In the genomic region with DNA sequence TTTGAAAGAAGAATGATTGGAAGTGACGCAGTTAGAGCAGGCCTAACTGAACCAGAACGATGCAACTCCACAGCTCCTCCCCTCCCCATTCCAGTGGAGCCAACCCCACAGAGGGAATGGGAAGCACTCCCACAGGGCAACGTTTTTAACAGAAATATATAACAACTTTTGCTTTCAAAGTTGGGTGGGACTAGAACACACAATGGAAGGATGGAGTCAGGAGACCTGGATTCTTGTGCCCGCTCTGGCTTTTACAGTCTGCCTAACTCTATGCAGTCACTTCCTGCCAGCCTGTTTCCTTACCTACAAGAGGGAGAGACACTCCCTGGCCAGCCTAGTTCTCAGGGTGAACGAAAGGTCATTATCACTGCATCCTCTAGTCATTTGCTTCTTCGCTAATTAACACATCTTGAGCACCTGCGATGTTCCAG, we compare ENCODE assay signal across 11 cellular contexts.
DNase-seq lines count a peak whose midpoint lies in the region; ATAC-seq and TF ChIP-seq lines count a peak whose summit lies in the region.
"Had no signal": no experiment of that assay in that cellular context is flagged by ENCODE, and none has a peak within 500 bp of the region (broad histone marks: within the 10 kb centered on the region; RNA-seq: fewer than 3 reads in every experiment).

No MANE protein-coding gene starts in this region.

- H3K36me3 ChIP-seq in Caco-2 (ENCODE audit: control insufficient read depth, insufficient read depth, low read length), result peaks cover 3% of the 10 kb centered on the region
- peaks cover 4% of the 10 kb centered on the region for H3K36me3 ChIP-seq in adipocyte (ENCODE audit: control insufficient read depth, insufficient read depth, low read length, severe bottlenecking)
- H3K36me3 ChIP-seq in right atrium auricular region, result no peaks in the 10 kb centered on the region
- no peaks in the 10 kb centered on the region for H3K36me3 ChIP-seq in gastrocnemius medialis

- peak overlapping the region; percentile 16 for H3K9ac ChIP-seq in adipocyte (ENCODE audit: low read length)

- H3K27ac ChIP-seq in right atrium auricular region, result peak overlapping the region; percentile 74 to 77
- H3K27ac ChIP-seq in gastrocnemius medialis, result peak overlapping the region; percentile 4 to 95 (median 76)

- no peaks in the 10 kb centered on the region for H3K9me3 Mint-ChIP-seq in Caco-2 (ENCODE audit: unreplicated experiment)
- H3K9me3 Mint-ChIP-seq: naive thymus-derived CD8-positive, alpha-beta T cell had no signal

- H3K4me3 ChIP-seq in Caco-2 (ENCODE audit: low read depth, low read length) (no peak overlapping the region), adipocyte (ENCODE audit: low read length) (no peak overlapping the region), right atrium auricular region (no peak overlapping the region), gastrocnemius medialis (no peak overlapping the region)

- H3K4me3 Mint-ChIP-seq in Caco-2 (ENCODE audit: unreplicated experiment), result no peak overlapping the region
- H3K4me3 Mint-ChIP-seq: naive thymus-derived CD8-positive, alpha-beta T cell had no signal

- POLR2A ChIA-PET in Caco-2 (lab: Charles Lee), result no interaction called here

- intact Hi-C loops in Caco-2 (cut with micrococcal nuclease; ENCODE audit: unreplicated experiment) (no loop called here), gastrocnemius medialis (cut with DNase I; ENCODE audit: low total_unique reads) (no loop called here)

- no peaks in the 10 kb centered on the region for H3K27me3 ChIP-seq in Caco-2 (replicated peaks; ENCODE audit: control insufficient read depth, insufficient read depth, low read length)
- no peaks in the 10 kb centered on the region for H3K27me3 ChIP-seq in adipocyte (replicated peaks; ENCODE audit: control insufficient read depth, insufficient read depth, low read length)
- H3K27me3 ChIP-seq in right atrium auricular region, result no peaks in the 10 kb centered on the region
- no peaks in the 10 kb centered on the region for H3K27me3 ChIP-seq in gastrocnemius medialis

- peaks cover 44% of the 10 kb centered on the region for H3K4me1 Mint-ChIP-seq in Caco-2 (ENCODE audit: low read depth, unreplicated experiment)

- no peak for ATAC-seq in gastrocnemius medialis
- ATAC-seq: naive thymus-derived CD8-positive, alpha-beta T cell had no signal

- CTCF ChIA-PET in Caco-2 (lab: Charles Lee), result no interaction called here

- no peak for DNase-seq in Caco-2
- DNase-seq in adipocyte (ENCODE audit: low read depth), result peak; percentile 36
- no peak for DNase-seq in right atrium auricular region (ENCODE audit: low spot score)
- no peak for DNase-seq in gastrocnemius medialis
- DNase-seq in UCSD-AML1 (lab: John Stamatoyannopoulos, UW; ENCODE audit: unreplicated experiment), result no peak
- no peak for DNase-seq in NAMALWA (ENCODE audit: low spot score)
- no peak for DNase-seq in globus pallidus (ENCODE audit: low spot score)
- DNase-seq in NCI-H1048 (lab: John Stamatoyannopoulos, UW), result no peak
- DNase-seq: activated T-cell treated with anti-CD3 and anti-CD28 coated beads for 4 hours; effector memory CD4-positive, alpha-beta T cell; naive thymus-derived CD8-positive, alpha-beta T cell had no signal

- BruUV-seq in Caco-2 (replicated peaks; lab: Mats Ljungman, UMichigan), result no TSS peak

- in situ Hi-C loops in gastrocnemius medialis (cut with MboI; ENCODE audit: low sequenced_read_pairs in 4 of 4), result no loop called here

- H3K9me3 ChIP-seq in Caco-2, result no peaks in the 10 kb centered on the region
- no peaks in the 10 kb centered on the region for H3K9me3 ChIP-seq in adipocyte (ENCODE audit: control insufficient read depth, low read length)
- H3K9me3 ChIP-seq in right atrium auricular region, result no peaks in the 10 kb centered on the region
- no peaks in the 10 kb centered on the region for H3K9me3 ChIP-seq in gastrocnemius medialis

- H3K27ac Mint-ChIP-seq in Caco-2 (ENCODE audit: unreplicated experiment), result peak overlapping the region; percentile 53

- H3K36me3 Mint-ChIP-seq in Caco-2 (ENCODE audit: insufficient read depth, unreplicated experiment), result peaks cover 78% of the 10 kb centered on the region

- no peak for TF ChIP-seq POLR2A in gastrocnemius medialis (IDR thresholded peaks at IDR 0.05)

- no peak for TF ChIP-seq CTCF in Caco-2 (IDR thresholded peaks at IDR 0.05; ENCODE audit: insufficient read depth in 1 of 2, low read depth in 1 of 2, low read length in 1 of 2, severe bottlenecking in 1 of 2, unreplicated experiment in 1 of 2)
- TF ChIP-seq CTCF in right atrium auricular region (IDR thresholded peaks at IDR 0.05), result no peak
- no peak for TF ChIP-seq CTCF in gastrocnemius medialis (IDR thresholded peaks at IDR 0.05 in 4 of 5, conservative IDR thresholded peaks at IDR 0.05 in 1 of 5)

- H3K27me3 Mint-ChIP-seq in Caco-2 (ENCODE audit: insufficient read depth, unreplicated experiment), result no peaks in the 10 kb centered on the region
- H3K27me3 Mint-ChIP-seq: naive thymus-derived CD8-positive, alpha-beta T cell had no signal

- H3K4me1 ChIP-seq in Caco-2 (peaks cover 30% of the 10 kb centered on the region), adipocyte (ENCODE audit: control insufficient read depth, insufficient read depth, low read length) (peaks cover 50% of the 10 kb centered on the region), right atrium auricular region (peaks cover 0 to 91% of the 10 kb centered on the region in 2 donors), gastrocnemius medialis (peaks cover 71 to 83% of the 10 kb centered on the region in 2 donors)
